ENCODE assay signal across 8 cellular contexts in genomic region chr14:64502476-64503183, GRCh38. TPM values are rescaled to one million over a fixed set of nuclear protein-coding genes. Genes with fewer than 3 reads are reported as not detected.
A peak's percentile ranks its signal among the peaks of the same experiment; 100 is the strongest.
DNase-seq lines count a peak whose midpoint lies in the region; ATAC-seq, FAIRE-seq and TF ChIP-seq lines count a peak whose summit lies in the region.

No MANE protein-coding gene starts in this region.

- intact Hi-C loops in activated CD4-positive, alpha-beta T cell treated with anti-CD3 and anti-CD28 coated beads for 36 hours (cut with DNase I, micrococcal nuclease), result loop anchor here (1.0 to 10.0 kb wide), 11 partner anchors 35 to 1028 kb away; partner anchors contain the start of genes AKAP5 (in 2 of the 2), HSPA2 (in 2 of the 2), MTHFD1 (in 2 of the 2) and CHURC1 (in 1 of the 2)
- intact Hi-C loops in thyroid gland (cut with DNase I), result no loop called here

- peak overlapping the region; percentile 98 for H3K4me3 Mint-ChIP-seq in activated CD4-positive, alpha-beta T cell treated with anti-CD3 and anti-CD28 coated beads for 36 hours
- peak overlapping the region; percentile 91 to 95 (median 92) for H3K4me3 Mint-ChIP-seq in T-cell

- no peak for ATAC-seq in activated CD4-positive, alpha-beta T cell treated with anti-CD3 and anti-CD28 coated beads for 36 hours
- no peak for ATAC-seq in T-cell (replicated peaks in 1 of 4)
- ATAC-seq in lung (ENCODE audit: insufficient read depth, low FRiP score), result no peak
- ATAC-seq in GM19035 (IDR thresholded peaks at IDR 0.05; ENCODE audit: unreplicated experiment), result no peak

- CTCF ChIA-PET in activated CD4-positive, alpha-beta T cell treated with anti-CD3 and anti-CD28 coated beads for 36 hours (lab: Charles Lee), result interaction anchor here (0.6 to 2.6 kb wide), 11 partner anchors 8 to 969 kb away, joined by 3 to 14 read pairs (median 3); partner anchors contain the start of gene HSPA2
- CTCF ChIA-PET in T-cell (lab: Charles Lee), result interaction anchor here (0.6 to 3.6 kb wide), 9 partner anchors 9 to 115 kb away, joined by 3 to 28 read pairs (median 3); partner anchors contain the start of gene MTHFD1 (in 1 of the 2)

- H3K27me3 Mint-ChIP-seq in activated CD4-positive, alpha-beta T cell treated with anti-CD3 and anti-CD28 coated beads for 36 hours, result no peaks in the 10 kb centered on the region
- H3K27me3 Mint-ChIP-seq in T-cell, result no peaks in the 10 kb centered on the region

- TF ChIP-seq POLR2A in thyroid gland (IDR thresholded peaks at IDR 0.05), result no peak

- H3K27ac ChIP-seq in lung (ENCODE audit: low read depth in 1 of 2, low read length in 1 of 2) (peak overlapping the region; percentile 99 to 100), thyroid gland (peak overlapping the region; percentile 99 to 100 (median 99))

- H3K36me3 Mint-ChIP-seq in activated CD4-positive, alpha-beta T cell treated with anti-CD3 and anti-CD28 coated beads for 36 hours (ENCODE audit: low read depth), result peaks cover 56% of the 10 kb centered on the region
- H3K36me3 Mint-ChIP-seq in T-cell, result peaks cover 15% of the 10 kb centered on the region

- POLR2A ChIA-PET in activated CD4-positive, alpha-beta T cell treated with anti-CD3 and anti-CD28 coated beads for 36 hours (lab: Charles Lee), result interaction anchor here (0.6 to 1.0 kb wide), 4 partner anchors 9 to 38 kb away, joined by 3 to 11 read pairs (median 3); partner anchors contain the start of gene HSPA2
- POLR2A ChIA-PET in T-cell (lab: Charles Lee), result interaction anchor here (0.5 to 1.9 kb wide), 16 partner anchors 10 to 861 kb away, joined by 3 to 17 read pairs (median 4); no protein-coding TSS in a partner anchor

- peak overlapping the region; percentile 99 for H3K27ac Mint-ChIP-seq in activated CD4-positive, alpha-beta T cell treated with anti-CD3 and anti-CD28 coated beads for 36 hours
- H3K27ac Mint-ChIP-seq in T-cell, result peak overlapping the region; percentile 97 to 99

- peaks cover 47% of the 10 kb centered on the region for H3K4me1 Mint-ChIP-seq in activated CD4-positive, alpha-beta T cell treated with anti-CD3 and anti-CD28 coated beads for 36 hours
- peaks cover 55 to 72% (median 67%) of the 10 kb centered on the region in 3 donors for H3K4me1 Mint-ChIP-seq in T-cell

- WGBS in lung, 2 donors, result 21 to 29% methylated on average over 15 of the region's 15 CpGs
- WGBS in thyroid gland, 2 donors, result 24 to 25% methylated on average over 15 of the region's 15 CpGs

- TF ChIP-seq CTCF in lung (IDR thresholded peaks at IDR 0.05; ENCODE audit: control extremely low read depth, extremely low read depth) (no peak), thyroid gland (IDR thresholded peaks at IDR 0.05) (no peak), D721Med (IDR thresholded peaks at IDR 0.05; ENCODE audit: insufficient read depth, missing control alignments) (no peak)

- H3K27me3 ChIP-seq in lung (ENCODE audit: control insufficient read depth, insufficient read depth) (no peaks in the 10 kb centered on the region), thyroid gland (no peaks in the 10 kb centered on the region)

- H3K9me3 Mint-ChIP-seq in activated CD4-positive, alpha-beta T cell treated with anti-CD3 and anti-CD28 coated beads for 36 hours (ENCODE audit: low read depth), result no peaks in the 10 kb centered on the region
- no peaks in the 10 kb centered on the region for H3K9me3 Mint-ChIP-seq in T-cell

- peaks cover 0 to 1% of the 10 kb centered on the region in 2 donors for H3K36me3 ChIP-seq in lung (ENCODE audit: control insufficient read depth in 2 of 2, insufficient read depth in 2 of 2, low read length in 2 of 2)
- H3K36me3 ChIP-seq in thyroid gland, result no peaks in the 10 kb centered on the region

- peak; percentile 50 for DNase-seq in activated CD4-positive, alpha-beta T cell treated with anti-CD3 and anti-CD28 coated beads for 36 hours
- no peak for DNase-seq in activated CD4-positive, alpha-beta T cell treated with anti-CD3 and anti-CD28 coated beads for 1 hour
- DNase-seq in T-cell, result peak in 17 of 34 experiments; percentile 5 to 40 (median 19)
- DNase-seq in central memory CD4-positive, alpha-beta T cell, result peak; percentile 29
- DNase-seq in lung (ENCODE audit: low spot score), result no peak
- DNase-seq in thyroid gland, result peak; percentile 41
- DNase-seq in D721Med (ENCODE audit: insufficient read length, low spot score), result no peak

- H3K4me3 ChIP-seq in lung (peak overlapping the region; percentile 62), thyroid gland (replicated peaks in 1 of 3) (peak overlapping the region; percentile 25 to 89 (median 66))

- peaks cover 7 to 22% of the 10 kb centered on the region in 2 donors for H3K4me1 ChIP-seq in lung (ENCODE audit: control insufficient read depth in 2 of 2, insufficient read depth in 2 of 2, low read length in 2 of 2)
- peaks cover 51 to 61% of the 10 kb centered on the region in 2 donors for H3K4me1 ChIP-seq in thyroid gland

- FAIRE-seq in D721Med (lab: Jason Lieb, UNC), result no peak

- H3K9me3 ChIP-seq in lung (ENCODE audit: control insufficient read depth in 2 of 2, insufficient read depth in 1 of 2, low read length in 1 of 2) (no peaks in the 10 kb centered on the region), thyroid gland (no peaks in the 10 kb centered on the region)

RNA-seq across cellular contexts. Expression of gene ZBTB25, which starts 1.0 kb away (rescaled TPM):
- 10 to 100 TPM; 32.7 to 40.0 TPM for total RNA-seq in activated CD4-positive, alpha-beta T cell treated with anti-CD3 and anti-CD28 coated beads for 36 hours
- total RNA-seq in T-cell (10 to 100 TPM; 48.0 to 71.9 (median 51.2) TPM), lung (10 to 100 TPM; 14.0 to 15.4 TPM), thyroid gland (10 to 100 TPM; 15.9 to 23.0 (median 17.7) TPM)
- 1 to 10 TPM; 4.0 to 4.5 TPM for polyA plus RNA-seq in lung

RNA-seq across cellular contexts. Expression of gene ZBTB1, which starts 1.9 kb away (rescaled TPM):
- total RNA-seq in activated CD4-positive, alpha-beta T cell treated with anti-CD3 and anti-CD28 coated beads for 36 hours, result 10 to 100 TPM; 41.4 to 45.0 TPM
- total RNA-seq in T-cell (100 to 1,000 TPM in 2 of 5 donors, 10 to 100 TPM in 3; 69.2 to 130 (median 72.4) TPM), lung (10 to 100 TPM; 33.5 to 65.5 TPM), thyroid gland (10 to 100 TPM; 44.5 to 72.0 (median 55.9) TPM)
- 10 to 100 TPM; 13.4 to 16.4 TPM for polyA plus RNA-seq in lung

RNA-seq across cellular contexts. Expression of gene AKAP5, which starts 37.3 kb away (rescaled TPM):
- under 1 TPM; 0.39 to 0.43 TPM for total RNA-seq in activated CD4-positive, alpha-beta T cell treated with anti-CD3 and anti-CD28 coated beads for 36 hours
- 1 to 10 TPM in 1 of 5 donors, under 1 TPM in 4; 0.26 to 2.0 (median 0.55) TPM for total RNA-seq in T-cell
- total RNA-seq in lung, result 1 to 10 TPM; 1.7 to 1.8 TPM
- polyA plus RNA-seq in lung, result under 1 TPM; 0.15 to 0.63 TPM
- total RNA-seq in thyroid gland, result 1 to 10 TPM in 3 of 4 donors, under 1 TPM in 1; 0.92 to 1.3 (median 1.0) TPM

RNA-seq across cellular contexts. Expression of gene HSPA2, which starts 37.9 kb away (rescaled TPM):
- total RNA-seq in activated CD4-positive, alpha-beta T cell treated with anti-CD3 and anti-CD28 coated beads for 36 hours, result 1 to 10 TPM; 3.2 to 4.1 TPM
- total RNA-seq in T-cell, result 1 to 10 TPM; 1.2 to 2.7 (median 2.1) TPM
- total RNA-seq in lung, result 10 to 100 TPM; 11.5 to 20.5 TPM
- polyA plus RNA-seq in lung, result 10 to 100 TPM in 1 of 2 donors, 1 to 10 TPM in 1; 6.9 to 11.3 TPM
- total RNA-seq in thyroid gland, result 10 to 100 TPM in 1 of 4 donors, 1 to 10 TPM in 3; 6.0 to 11.0 (median 8.4) TPM

RNA-seq across cellular contexts. Expression of gene PPP1R36, which starts 47.1 kb away (rescaled TPM):
- total RNA-seq in activated CD4-positive, alpha-beta T cell treated with anti-CD3 and anti-CD28 coated beads for 36 hours, result under 1 TPM in 1 of 2 experiments, not detected in 1; 0.14 TPM
- total RNA-seq in T-cell, result not detected
- 1 to 10 TPM; 2.3 to 3.1 TPM for total RNA-seq in lung
- 1 to 10 TPM; 1.2 to 1.6 TPM for polyA plus RNA-seq in lung
- total RNA-seq in thyroid gland, result under 1 TPM in 3 of 4 donors, not detected in 1; 0.54 to 0.67 (median 0.63) TPM

Comparison
In these comparisons a context has a peak if more than half of its experiments do, and no peak if none do; other contexts are left out.
1. DNase-seq: peak in activated CD4-positive, alpha-beta T cell treated with anti-CD3 and anti-CD28 coated beads for 36 hours (single experiment), central memory CD4-positive, alpha-beta T cell (single experiment) and thyroid gland (2 of 2); none in activated CD4-positive, alpha-beta T cell treated with anti-CD3 and anti-CD28 coated beads for 1 hour (single experiment), lung (single experiment) and D721Med (single experiment).